14 cellular contexts compared by ENCODE assay signal in the genomic region with DNA sequence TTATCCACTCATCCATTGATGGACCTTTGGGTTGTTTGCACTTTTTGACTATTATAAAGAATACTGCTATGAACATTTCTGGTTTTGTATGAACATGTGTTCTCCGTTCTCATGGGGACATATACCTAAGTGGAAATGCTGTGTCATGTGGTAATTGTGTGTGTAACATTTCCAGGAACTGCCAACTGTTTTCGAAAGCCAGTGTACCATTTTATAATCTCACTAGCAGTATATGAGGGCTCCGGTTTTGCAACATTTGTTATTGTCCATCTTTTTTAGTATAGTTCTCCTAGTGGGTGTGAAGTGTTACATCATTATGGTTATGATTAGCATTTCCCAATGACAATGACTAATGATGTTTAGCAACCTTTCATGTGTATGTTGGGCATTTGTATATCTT. TPM values are rescaled to one million over a fixed set of nuclear protein-coding genes. Genes with fewer than 3 reads are reported as not detected.
DNase-seq lines count a peak whose midpoint lies in the region; ATAC-seq, FAIRE-seq and TF ChIP-seq lines count a peak whose summit lies in the region.
"Had no signal": no experiment of that assay in that cellular context is flagged by ENCODE, and none has a peak within 500 bp of the region (broad histone marks: within the 10 kb centered on the region; RNA-seq: fewer than 3 reads in every experiment).

No MANE protein-coding gene starts in this region.

- H3K9me3 ChIP-seq in K562 (replicated peaks; ENCODE audit: control insufficient read depth, insufficient read depth, low read depth, low read length) (peaks cover 17% of the 10 kb centered on the region), ascending aorta (no peaks in the 10 kb centered on the region)

- POLR2A ChIA-PET in K562 (lab: Yijun Ruan, JAX), result interaction anchor here (0.6 kb wide), 1 partner anchor 36 kb away, joined by 6 read pairs; no protein-coding TSS in a partner anchor

- H3K4me2 ChIP-seq in K562 (ENCODE audit: insufficient read depth, low read length), result no peak overlapping the region

- H3K9me3 Mint-ChIP-seq in natural killer cell treated with Interleukin-12 subunit alpha and Interleukin-12 subunit beta and Interleukin-15 and Interleukin-18, amount 100 ng/mL, for 72 hours, result peaks cover 8% of the 10 kb centered on the region

- H3K4me3 ChIP-seq in NB4 (ENCODE audit: low read depth, low read length) (no peak overlapping the region), K562 (no peak overlapping the region), ascending aorta (no peak overlapping the region)

- no TSS peak for BruUV-seq in K562 (replicated peaks; lab: Mats Ljungman, UMichigan)

- TF ChIP-seq RAD21 in K562 (CRISPR knock-in tag; conservative IDR thresholded peaks at IDR 0.05 in 1 of 2, IDR thresholded peaks at IDR 0.05 in 1 of 2), result no peak

- no peak for TF ChIP-seq POLR2A in NB4 (IDR thresholded peaks at IDR 0.05; ENCODE audit: extremely low read depth, insufficient read length)
- TF ChIP-seq POLR2A in K562 (conservative IDR thresholded peaks at IDR 0.05), result no peak

- no peaks in the 10 kb centered on the region for H3K9me1 ChIP-seq in K562 (ENCODE audit: control insufficient read depth, insufficient read depth, low read length)

- peaks cover 11% of the 10 kb centered on the region; the same call in 2 of the 3 replicates for H3K79me2 ChIP-seq in K562 (ENCODE audit: control insufficient read depth, insufficient read depth, low read length)

- peak overlapping the region; percentile 84 to 90 for H3K27ac Mint-ChIP-seq in natural killer cell treated with Interleukin-12 subunit alpha and Interleukin-12 subunit beta and Interleukin-15 and Interleukin-18, amount 100 ng/mL, for 72 hours
- H3K27ac Mint-ChIP-seq: CD4-positive, alpha-beta memory T cell; HFFc6 had no signal

- no peaks in the 10 kb centered on the region for H3K36me3 ChIP-seq in K562 (ENCODE audit: control insufficient read depth, insufficient read depth, low read length)
- no peaks in the 10 kb centered on the region for H3K36me3 ChIP-seq in ascending aorta

- CTCF ChIA-PET in K562 (lab: Yijun Ruan, JAX; ENCODE audit: low intra/inter-chr PET ratio), result no interaction called here

- TF ChIP-seq CTCF in NB4 (IDR thresholded peaks at IDR 0.05; ENCODE audit: low read depth, low read length) (no peak), K562 (IDR thresholded peaks at IDR 0.05 in 2 of 3, conservative IDR thresholded peaks at IDR 0.05 in 1 of 3; ENCODE audit: insufficient read depth in 2 of 3, low read depth in 1 of 3, low read length in 3 of 3) (no peak), ascending aorta (IDR thresholded peaks at IDR 0.05) (no peak)

- intact Hi-C loops in K562 (cut with micrococcal nuclease) (no loop called here), ascending aorta (cut with DNase I) (no loop called here)

- peaks cover 26% of the 10 kb centered on the region for H3K36me3 Mint-ChIP-seq in natural killer cell treated with Interleukin-12 subunit alpha and Interleukin-12 subunit beta and Interleukin-15 and Interleukin-18, amount 100 ng/mL, for 72 hours

- H3K4me1 ChIP-seq in K562 (replicated peaks in 1 of 2; ENCODE audit: control insufficient read depth in 2 of 2, insufficient read depth in 2 of 2, low read length in 2 of 2) (peaks cover 14 to 18% of the 10 kb centered on the region in 2 experiments; a peak in 4 of 5 replicates), ascending aorta (peaks cover 0 to 11% of the 10 kb centered on the region in 2 donors)

- WGBS in K562 (ENCODE audit: insufficient coverage, low coverage, missing lambda C conversion rate), result 23% methylated on average over 3 of the region's 3 CpGs

- in situ Hi-C loops in K562 (cut with MboI), result no loop called here

- no peak for TF ChIP-seq EP300 in K562 (IDR thresholded peaks at IDR 0.05; ENCODE audit: low read length)

- no peak overlapping the region for H3K9ac ChIP-seq in K562 (ENCODE audit: insufficient read depth in 1 of 2, low read depth in 2 of 2, low read length in 2 of 2)

- H3K27me3 ChIP-seq in K562 (ENCODE audit: control insufficient read depth in 2 of 2, insufficient read depth in 2 of 2, low read length in 2 of 2) (no peaks in the 10 kb centered on the region), ascending aorta (no peaks in the 10 kb centered on the region)

- peaks cover 0 to 7% of the 10 kb centered on the region in 2 donors for H3K27me3 Mint-ChIP-seq in natural killer cell treated with Interleukin-12 subunit alpha and Interleukin-12 subunit beta and Interleukin-15 and Interleukin-18, amount 100 ng/mL, for 72 hours
- H3K27me3 Mint-ChIP-seq: CD4-positive, alpha-beta memory T cell; central memory CD8-positive, alpha-beta T cell had no signal

- H3K4me1 Mint-ChIP-seq in natural killer cell treated with Interleukin-12 subunit alpha and Interleukin-12 subunit beta and Interleukin-15 and Interleukin-18, amount 100 ng/mL, for 72 hours (ENCODE audit: low read depth in 2 of 2), result peaks cover 35 to 41% of the 10 kb centered on the region in 2 donors

- no peak for ATAC-seq in K562
- peak; percentile 60 to 77 for ATAC-seq in natural killer cell treated with Interleukin-12 subunit alpha and Interleukin-12 subunit beta and Interleukin-15 and Interleukin-18, amount 100 ng/mL, for 72 hours
- no peak for ATAC-seq in GM21360 (IDR thresholded peaks at IDR 0.05; ENCODE audit: unreplicated experiment)

- peak overlapping the region; percentile 27 for H3K27ac ChIP-seq in K562 (ENCODE audit: extremely low read depth, low read depth, low read length)
- no peak overlapping the region for H3K27ac ChIP-seq in ascending aorta

- H2AFZ ChIP-seq in K562 (ENCODE audit: low read depth, low read length), result peak overlapping the region; percentile 71

- no peaks in the 10 kb centered on the region for H4K20me1 ChIP-seq in K562 (replicated peaks; ENCODE audit: control insufficient read depth, insufficient read depth, low read length)

- peak overlapping the region; percentile 72 for H3K4me3 Mint-ChIP-seq in natural killer cell treated with Interleukin-12 subunit alpha and Interleukin-12 subunit beta and Interleukin-15 and Interleukin-18, amount 100 ng/mL, for 72 hours
- H3K4me3 Mint-ChIP-seq: CD4-positive, alpha-beta memory T cell; central memory CD8-positive, alpha-beta T cell; HFFc6 had no signal

- peak; percentile 33 for DNase-seq in EH (ENCODE audit: low read depth)
- peak; percentile 90 for DNase-seq in NB4 (ENCODE audit: low read depth)
- DNase-seq in K562 (ENCODE audit: extremely low read depth in 1 of 4, low spot score in 3 of 4), result peak in 1 of 4 experiments; percentile 24
- DNase-seq in natural killer cell treated with Interleukin-12 subunit alpha and Interleukin-12 subunit beta and Interleukin-15 and Interleukin-18, amount 100 ng/mL, for 72 hours (ENCODE audit: low spot score), result no peak
- no peak for DNase-seq in stimulated activated CD4-positive, alpha-beta T cell treated with anti-CD3 and anti-CD28 coated beads, Interleukin-2, amount 100 ng/mL, for 48 hours
- DNase-seq in dedifferentiated amniotic fluid mesenchymal stem cell (ENCODE audit: extremely low spot score), result no peak
- DNase-seq in ascending aorta (ENCODE audit: low spot score in 2 of 2), result no peak
- DNase-seq: activated effector memory CD4-positive, alpha-beta T cell treated with Interleukin-2 at 50 U/mL for 16 hours; CD4-positive, alpha-beta memory T cell; HFFc6; NCI-H2029; NK-92 treated with Interleukin-12 subunit alpha and Interleukin-12 subunit beta, amount 100 ng/mL, for 24 hours had no signal

- no peak for FAIRE-seq in K562 (lab: Jason Lieb, UNC)

RNA-seq across cellular contexts. Expression of gene TRIM25, which starts 5.1 kb away (rescaled TPM):
- total RNA-seq in K562 (2011; cell fraction: chromatin; rRNA removed; ENCODE audit: low replicate concordance), result 98.3 and 102 TPM in 2 replicates
- total RNA-seq in K562 (2011; cell fraction: nucleolus; rRNA removed), result 46.4 and 52.8 TPM in 2 replicates
- 56.4 and 79.2 TPM in 2 replicates for total RNA-seq in K562 (2011; cell fraction: nucleoplasm; rRNA removed)
- total RNA-seq in K562 (2014; rRNA removed), result 24.2 and 26.5 TPM in 2 replicates
- 28.9 and 33.9 TPM in 2 replicates for total RNA-seq in K562 (2014; rRNA removed; fragmentation: Illumina TruSeq; extraction: Trizol)
- total RNA-seq in K562 (2015; rRNA removed; fragmentation: Illumina TruSeq; extraction: Trizol), result 26.9 and 28.6 TPM in 2 replicates
- 46.6 and 49.5 TPM in 2 replicates for total RNA-seq in K562 (2021)
- 18.7 and 28.4 TPM in 2 replicates for polyA plus RNA-seq in K562 (2011; rRNA removed)
- polyA plus RNA-seq in K562 (2011; cell fraction: cytosol; rRNA removed), result 15.8 and 17.8 TPM in 2 replicates
- polyA plus RNA-seq in K562 (2011; cell fraction: nucleus; rRNA removed), result 60.7 and 84.1 TPM in 2 replicates
- 39.3 and 65.9 TPM in 2 replicates for polyA plus RNA-seq in K562 (2012)
- polyA plus RNA-seq in K562 (2014; fragmentation: Illumina TruSeq; extraction: Trizol), result 44.1 and 46.4 TPM in 2 replicates
- 1 to 10 TPM; 5.9 to 8.5 TPM for polyA plus RNA-seq in K562 (2014; fragmentation: Nextera tagmentation; extraction: Ambion mirVana)
- polyA plus RNA-seq in K562 (2014; rRNA removed), result 21.9 and 24.5 TPM in 2 replicates
- polyA minus RNA-seq in K562 (2011; rRNA and poly(A)+ RNA removed), result 26.3 and 45.3 TPM in 2 replicates
- polyA minus RNA-seq in K562 (2011; cell fraction: cytosol; rRNA and poly(A)+ RNA removed), result 15.9 and 20.9 TPM in 2 replicates
- 22.1 and 33.8 TPM in 2 replicates for polyA minus RNA-seq in K562 (2011; cell fraction: nucleus; rRNA and poly(A)+ RNA removed)
- 100 to 1,000 TPM in 1 of 2 donors, 10 to 100 TPM in 1; 45.9 to 104 TPM for total RNA-seq in natural killer cell treated with Interleukin-12 subunit alpha and Interleukin-12 subunit beta and Interleukin-15 and Interleukin-18, amount 100 ng/mL, for 72 hours
- 65.3 TPM for total RNA-seq in ascending aorta

RNA-seq across cellular contexts. Expression of gene COIL, which starts 41.9 kb away (rescaled TPM):
- 7.4 and 16.0 TPM in 2 replicates for total RNA-seq in K562 (2011; cell fraction: chromatin; rRNA removed; ENCODE audit: low replicate concordance)
- 4.8 and 6.1 TPM in 2 replicates for total RNA-seq in K562 (2011; cell fraction: nucleolus; rRNA removed)
- 7.6 and 15.8 TPM in 2 replicates for total RNA-seq in K562 (2011; cell fraction: nucleoplasm; rRNA removed)
- 25.2 and 25.7 TPM in 2 replicates for total RNA-seq in K562 (2014; rRNA removed)
- total RNA-seq in K562 (2014; rRNA removed; fragmentation: Illumina TruSeq; extraction: Trizol), result 37.5 and 42.3 TPM in 2 replicates
- 37.7 and 40.9 TPM in 2 replicates for total RNA-seq in K562 (2015; rRNA removed; fragmentation: Illumina TruSeq; extraction: Trizol)
- 28.7 and 29.4 TPM in 2 replicates for total RNA-seq in K562 (2021)
- 18.3 and 25.9 TPM in 2 replicates for polyA plus RNA-seq in K562 (2011; rRNA removed)
- 5.5 and 9.5 TPM in 2 replicates for polyA plus RNA-seq in K562 (2011; cell fraction: cytosol; rRNA removed)
- 5.8 and 7.7 TPM in 2 replicates for polyA plus RNA-seq in K562 (2011; cell fraction: nucleus; rRNA removed)
- 18.5 and 24.7 TPM in 2 replicates for polyA plus RNA-seq in K562 (2012)
- polyA plus RNA-seq in K562 (2014; fragmentation: Illumina TruSeq; extraction: Trizol), result 33.2 and 41.3 TPM in 2 replicates
- 10 to 100 TPM; 23.9 to 30.8 TPM for polyA plus RNA-seq in K562 (2014; fragmentation: Nextera tagmentation; extraction: Ambion mirVana)
- polyA plus RNA-seq in K562 (2014; rRNA removed), result 26.0 and 29.0 TPM in 2 replicates
- polyA minus RNA-seq in K562 (2011; rRNA and poly(A)+ RNA removed), result 19.6 and 21.9 TPM in 2 replicates
- polyA minus RNA-seq in K562 (2011; cell fraction: cytosol; rRNA and poly(A)+ RNA removed), result 5.7 and 9.2 TPM in 2 replicates
- polyA minus RNA-seq in K562 (2011; cell fraction: nucleus; rRNA and poly(A)+ RNA removed), result 5.5 and 7.4 TPM in 2 replicates
- total RNA-seq in natural killer cell treated with Interleukin-12 subunit alpha and Interleukin-12 subunit beta and Interleukin-15 and Interleukin-18, amount 100 ng/mL, for 72 hours, result 10 to 100 TPM; 18.5 to 18.9 TPM
- total RNA-seq in ascending aorta, result 4.8 TPM

RNA-seq across cellular contexts. Expression of gene SCPEP1, which starts 59.0 kb away (rescaled TPM):
- 13.2 and 19.1 TPM in 2 replicates for total RNA-seq in K562 (2011; cell fraction: chromatin; rRNA removed; ENCODE audit: low replicate concordance)
- total RNA-seq in K562 (2011; cell fraction: nucleolus; rRNA removed), result 15.3 and 21.4 TPM in 2 replicates
- total RNA-seq in K562 (2011; cell fraction: nucleoplasm; rRNA removed), result 16.1 and 19.9 TPM in 2 replicates
- total RNA-seq in K562 (2014; rRNA removed), result 5.1 and 5.8 TPM in 2 replicates
- 5.7 and 8.2 TPM in 2 replicates for total RNA-seq in K562 (2014; rRNA removed; fragmentation: Illumina TruSeq; extraction: Trizol)
- 7.2 and 7.8 TPM in 2 replicates for total RNA-seq in K562 (2015; rRNA removed; fragmentation: Illumina TruSeq; extraction: Trizol)
- 8.1 and 10.0 TPM in 2 replicates for total RNA-seq in K562 (2021)
- 8.1 TPM in 2 replicates for polyA plus RNA-seq in K562 (2011; rRNA removed)
- 4.1 and 5.1 TPM in 2 replicates for polyA plus RNA-seq in K562 (2011; cell fraction: cytosol; rRNA removed)
- polyA plus RNA-seq in K562 (2011; cell fraction: nucleus; rRNA removed), result 12.2 and 20.2 TPM in 2 replicates
- polyA plus RNA-seq in K562 (2012), result 9.6 and 13.4 TPM in 2 replicates
- polyA plus RNA-seq in K562 (2014; fragmentation: Illumina TruSeq; extraction: Trizol), result 6.6 TPM in 2 replicates
- 10 to 100 TPM; 12.2 to 14.8 TPM for polyA plus RNA-seq in K562 (2014; fragmentation: Nextera tagmentation; extraction: Ambion mirVana)
- polyA plus RNA-seq in K562 (2014; rRNA removed), result 5.4 and 6.8 TPM in 2 replicates
- 2.9 and 4.1 TPM in 2 replicates for polyA minus RNA-seq in K562 (2011; rRNA and poly(A)+ RNA removed)
- 2.6 and 3.1 TPM in 2 replicates for polyA minus RNA-seq in K562 (2011; cell fraction: cytosol; rRNA and poly(A)+ RNA removed)
- 3.3 and 4.4 TPM in 2 replicates for polyA minus RNA-seq in K562 (2011; cell fraction: nucleus; rRNA and poly(A)+ RNA removed)
- 10 to 100 TPM; 13.2 to 21.7 TPM for total RNA-seq in natural killer cell treated with Interleukin-12 subunit alpha and Interleukin-12 subunit beta and Interleukin-15 and Interleukin-18, amount 100 ng/mL, for 72 hours
- total RNA-seq in ascending aorta, result 76.2 TPM

Comparison
In these comparisons a context has a peak if more than half of its experiments do, and no peak if none do; other contexts are left out.
1. DNase-seq: peak in EH (single experiment) and NB4 (single experiment); none in natural killer cell treated with Interleukin-12 subunit alpha and Interleukin-12 subunit beta and Interleukin-15 and Interleukin-18, amount 100 ng/mL, for 72 hours (single experiment), stimulated activated CD4-positive, alpha-beta T cell treated with anti-CD3 and anti-CD28 coated beads, Interleukin-2, amount 100 ng/mL, for 48 hours (0 of 2), dedifferentiated amniotic fluid mesenchymal stem cell (single experiment) and ascending aorta (0 of 2).
2. ATAC-seq: peak in natural killer cell treated with Interleukin-12 subunit alpha and Interleukin-12 subunit beta and Interleukin-15 and Interleukin-18, amount 100 ng/mL, for 72 hours (2 of 2); none in K562 (single experiment) and GM21360 (single experiment).